Comparison of ENCODE assay signal across 8 cellular contexts in the genomic region with DNA sequence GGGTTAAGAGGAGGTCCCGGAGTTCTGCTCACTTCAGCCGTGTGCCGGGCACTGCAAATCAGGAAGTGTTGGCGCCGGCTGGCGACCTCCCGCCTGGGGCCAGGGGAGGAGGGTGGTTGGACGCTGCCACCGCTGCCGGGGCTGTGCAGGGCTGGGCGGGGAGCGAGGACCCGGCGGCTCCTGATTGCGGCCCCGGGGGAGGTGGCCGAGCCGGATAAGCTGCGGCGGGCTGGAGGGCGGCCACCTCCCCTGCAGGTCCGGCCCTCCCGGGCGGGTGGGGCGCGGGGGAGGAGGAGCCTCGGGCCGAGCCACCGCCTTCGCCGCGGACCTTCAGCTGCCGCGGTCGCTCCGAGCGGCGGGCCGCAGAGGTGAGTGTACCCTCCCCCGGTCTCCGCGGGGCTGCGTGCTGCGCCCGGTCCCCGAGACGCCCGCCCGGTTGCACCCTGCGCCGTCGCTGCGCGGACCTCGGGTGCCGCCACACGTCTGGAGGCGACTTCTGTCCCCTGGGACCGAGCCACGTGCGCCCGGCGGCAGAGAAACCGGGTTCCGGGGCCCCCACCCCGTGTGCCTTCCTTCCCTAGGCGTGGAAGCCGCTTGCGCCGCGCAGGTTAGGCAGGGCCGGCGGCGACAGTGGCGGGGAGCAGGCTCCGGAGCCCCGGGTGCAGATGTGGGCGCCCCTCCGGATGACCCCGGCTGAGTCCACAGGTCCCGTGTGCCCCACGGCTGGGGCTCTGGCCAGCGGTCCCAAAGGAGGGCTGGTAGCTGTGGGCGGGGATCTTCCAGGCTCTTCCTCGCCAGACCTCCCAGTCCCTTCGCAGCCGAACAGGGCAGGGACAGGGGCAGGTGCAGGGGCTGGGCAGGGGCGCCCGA. TPM values are rescaled to one million over a fixed set of nuclear protein-coding genes. Genes with fewer than 3 reads are reported as not detected.
DNase-seq lines count a peak whose midpoint lies in the region; ATAC-seq and TF ChIP-seq lines count a peak whose summit lies in the region.

A gene with protein sequence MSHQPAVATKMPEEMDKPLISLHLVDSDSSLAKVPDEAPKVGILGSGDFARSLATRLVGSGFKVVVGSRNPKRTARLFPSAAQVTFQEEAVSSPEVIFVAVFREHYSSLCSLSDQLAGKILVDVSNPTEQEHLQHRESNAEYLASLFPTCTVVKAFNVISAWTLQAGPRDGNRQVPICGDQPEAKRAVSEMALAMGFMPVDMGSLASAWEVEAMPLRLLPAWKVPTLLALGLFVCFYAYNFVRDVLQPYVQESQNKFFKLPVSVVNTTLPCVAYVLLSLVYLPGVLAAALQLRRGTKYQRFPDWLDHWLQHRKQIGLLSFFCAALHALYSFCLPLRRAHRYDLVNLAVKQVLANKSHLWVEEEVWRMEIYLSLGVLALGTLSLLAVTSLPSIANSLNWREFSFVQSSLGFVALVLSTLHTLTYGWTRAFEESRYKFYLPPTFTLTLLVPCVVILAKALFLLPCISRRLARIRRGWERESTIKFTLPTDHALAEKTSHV (plus strand): TSS at position 314 of the 870 bp plus-strand sequence. CDS start 7,179 bp downstream, outside the sequence.

- H3K27me3 ChIP-seq in RWPE2 (ENCODE audit: insufficient read depth, poor library complexity, severe bottlenecking) (no peaks in the 10 kb centered on the region), endocrine pancreas (ENCODE audit: control insufficient read depth, insufficient read depth, low read length) (no peaks in the 10 kb centered on the region), thymus (ENCODE audit: control insufficient read depth, insufficient read depth) (peaks cover 31% of the 10 kb centered on the region)

- WGBS in thymus, result 1% methylated on average over 89 of the region's 89 CpGs

- H3K4me1 ChIP-seq in RWPE2 (ENCODE audit: insufficient read depth, poor library complexity, severe bottlenecking) (peaks cover 2% of the 10 kb centered on the region), endocrine pancreas (ENCODE audit: control insufficient read depth, insufficient read depth, low read length) (no peaks in the 10 kb centered on the region), thymus (ENCODE audit: control insufficient read depth, insufficient read depth, low read length) (no peaks in the 10 kb centered on the region)

- peak within 1 kb of the TSS; percentile 59 for H3K4me3 ChIP-seq in RWPE2 (ENCODE audit: severe bottlenecking)
- no peak within 1 kb of the TSS for H3K4me3 ChIP-seq in endocrine pancreas (ENCODE audit: control insufficient read depth, insufficient read depth, low read length)
- H3K4me3 ChIP-seq in thymus (ENCODE audit: low read length), result peak within 1 kb of the TSS; percentile 30

- peak within 1 kb of the TSS; percentile 49 for H3K9ac ChIP-seq in endocrine pancreas (ENCODE audit: control insufficient read depth, insufficient read depth, low read length)

- H3K9me3 ChIP-seq in RWPE2 (ENCODE audit: severe bottlenecking), result no peaks in the 10 kb centered on the region
- H3K9me3 ChIP-seq in endocrine pancreas (ENCODE audit: control insufficient read depth, low read length), result no peaks in the 10 kb centered on the region
- H3K9me3 ChIP-seq in thymus (ENCODE audit: control insufficient read depth), result no peaks in the 10 kb centered on the region

- no peaks in the 10 kb centered on the region for H3K36me3 ChIP-seq in RWPE2 (ENCODE audit: low read depth)
- H3K36me3 ChIP-seq in endocrine pancreas (ENCODE audit: control insufficient read depth, insufficient read depth, low read length), result no peaks in the 10 kb centered on the region
- no peaks in the 10 kb centered on the region for H3K36me3 ChIP-seq in thymus (ENCODE audit: control insufficient read depth, insufficient read depth)

- peak; percentile 42 for DNase-seq in SIG-M5 treated with dmso at 0.1 percent for 504 hours (lab: John Stamatoyannopoulos, UW; ENCODE audit: unreplicated experiment)
- no peak for DNase-seq in SIG-M5 (lab: John Stamatoyannopoulos, UW)
- peak; percentile 47 for DNase-seq in HT-29 (ENCODE audit: low spot score)
- DNase-seq in RWPE2 (ENCODE audit: low spot score), result no peak
- peak; percentile 61 for DNase-seq in medulla oblongata (ENCODE audit: extremely low spot score)

- H3K27ac ChIP-seq in RWPE2 (ENCODE audit: poor library complexity, severe bottlenecking) (no peak within 1 kb of the TSS), thymus (ENCODE audit: low read depth) (no peak within 1 kb of the TSS)

- TF ChIP-seq CTCF in RWPE2 (IDR thresholded peaks at IDR 0.05; ENCODE audit: poor library complexity, severe bottlenecking), result peak; percentile 9

- ATAC-seq in GM21529 (IDR thresholded peaks at IDR 0.05; ENCODE audit: unreplicated experiment) (peak; percentile 78), RWPE2 (ENCODE audit: low read depth) (peak; percentile 88)

RNA-seq across cellular contexts. Expression of the gene that starts here (rescaled TPM):
- total RNA-seq in HT-29 (2014; rRNA removed; shearing (Covaris generic)), result 9.3 and 9.8 TPM in 2 replicates
- polyA plus RNA-seq in thymus, result 5.5 TPM

Comparison
In these comparisons a context has a peak if more than half of its experiments do, and no peak if none do; other contexts are left out.
1. DNase-seq: peak in SIG-M5 treated with dmso at 0.1 percent for 504 hours (single experiment), HT-29 (single experiment) and medulla oblongata (single experiment); none in SIG-M5 (single experiment) and RWPE2 (single experiment).